Comparison of ENCODE assay signal across 12 cellular contexts in genomic region chr3:49278548-49278947, GRCh38. TPM values are rescaled to one million over a fixed set of nuclear protein-coding genes. Genes with fewer than 3 reads are reported as not detected.
DNase-seq lines count a peak whose midpoint lies in the region; TF ChIP-seq lines count a peak whose summit lies in the region.
"Had no signal": no experiment of that assay in that cellular context is flagged by ENCODE, and none has a peak within 500 bp of the region (broad histone marks: within the 10 kb centered on the region; RNA-seq: fewer than 3 reads in every experiment).

No MANE protein-coding gene starts in this region.

- DNase-seq in Peyer's patch (no peak), esophagus squamous epithelium (lab: John Stamatoyannopoulos, UW) (no peak), amygdala (lab: John Stamatoyannopoulos, UW) (no peak), NCI-H510A (lab: John Stamatoyannopoulos, UW) (no peak), globus pallidus (ENCODE audit: low spot score) (no peak), NCI-H1092 treated with DMSO at 0.1 percent for 48 hours (lab: John Stamatoyannopoulos, UW) (no peak)
- DNase-seq: activated CD4-positive, alpha-beta T cell treated with anti-CD3 and anti-CD28 coated beads for 1 hour; Calu3; NCI-H226; SHP77 treated with DMSO at 0.1 percent for 48 hours had no signal

- H4K20me1 ChIP-seq in BLaER1 treated with 17β-estradiol and CSF1 and Interleukin-3, amounts not matched to agents 10 nM and 100 nM: peaks cover 0 to 49% (median 0%) of the 10 kb centered on the region in 11 experiments; a peak in 4 of 22 replicates

- H3K9ac ChIP-seq in BLaER1 treated with 17β-estradiol and CSF1 and Interleukin-3, amounts not matched to agents 10 nM and 100 nM: peak overlapping the region in 7 of 11 experiments; percentile 24 to 81 (median 78); a peak in 6 of 22 replicates
- no peak overlapping the region for H3K9ac ChIP-seq in skeletal muscle tissue (ENCODE audit: low read depth in 1 of 3, low read length in 3 of 3)

- intact Hi-C loops in esophagus squamous epithelium (cut with DNase I): loop anchor here (10.0 kb wide), 1 partner anchor 104 kb away; the partner anchor contains the start of gene KLHDC8B

- TF ChIP-seq POLR2A in Peyer's patch (IDR thresholded peaks at IDR 0.05) (no peak), esophagus squamous epithelium (IDR thresholded peaks at IDR 0.05) (no peak)

- 41 to 42% methylated on average over 4 of the region's 4 CpGs for WGBS in esophagus squamous epithelium, 2 donors

- no peak for TF ChIP-seq CTCF in Peyer's patch (IDR thresholded peaks at IDR 0.05)
- TF ChIP-seq CTCF in esophagus squamous epithelium (IDR thresholded peaks at IDR 0.05): no peak

- H3K27ac ChIP-seq in BLaER1 treated with 17β-estradiol and CSF1 and Interleukin-3, amounts not matched to agents 10 nM and 100 nM: peak overlapping the region in 4 of 11 experiments; percentile 13 to 86 (median 82); a peak in 5 of 22 replicates
- H3K27ac ChIP-seq in Peyer's patch: peak overlapping the region in 3 of 4 donors; percentile 71 to 87 (median 84)
- H3K27ac ChIP-seq in esophagus squamous epithelium: peak overlapping the region; percentile 20 to 97 (median 72)
- H3K27ac ChIP-seq in skeletal muscle tissue (ENCODE audit: low read depth, low read length): peak overlapping the region; percentile 96

- H3K4me1 ChIP-seq in BLaER1 treated with 17β-estradiol and CSF1 and Interleukin-3, amounts not matched to agents 10 nM and 100 nM: peaks cover 44 to 53% (median 50%) of the 10 kb centered on the region in 10 experiments
- H3K4me1 ChIP-seq in Peyer's patch: peaks cover 2 to 18% (median 6%) of the 10 kb centered on the region in 4 donors
- peaks cover 3 to 45% (median 33%) of the 10 kb centered on the region in 3 donors for H3K4me1 ChIP-seq in esophagus squamous epithelium
- peaks cover 23 to 35% (median 32%) of the 10 kb centered on the region in 3 donors for H3K4me1 ChIP-seq in skeletal muscle tissue (ENCODE audit: control insufficient read depth in 3 of 3, insufficient read depth in 3 of 3, low read length in 3 of 3)

- H3K9me3 ChIP-seq in BLaER1 treated with 17β-estradiol and CSF1 and Interleukin-3, amounts not matched to agents 10 nM and 100 nM (replicated peaks in 1 of 11): no peaks in the 10 kb centered on the region; a peak in 1 of 22 replicates
- no peaks in the 10 kb centered on the region for H3K9me3 ChIP-seq in Peyer's patch
- no peaks in the 10 kb centered on the region for H3K9me3 ChIP-seq in esophagus squamous epithelium
- no peaks in the 10 kb centered on the region for H3K9me3 ChIP-seq in skeletal muscle tissue (ENCODE audit: control insufficient read depth in 3 of 3, low read length in 3 of 3)

- no peaks in the 10 kb centered on the region for H3K27me3 ChIP-seq in BLaER1 treated with 17β-estradiol and CSF1 and Interleukin-3, amounts not matched to agents 10 nM and 100 nM
- H3K27me3 ChIP-seq in Peyer's patch (no peaks in the 10 kb centered on the region), esophagus squamous epithelium (no peaks in the 10 kb centered on the region), skeletal muscle tissue (ENCODE audit: control insufficient read depth in 3 of 3, insufficient read depth in 3 of 3, low read length in 3 of 3) (no peaks in the 10 kb centered on the region)

- H3K36me3 ChIP-seq in BLaER1 treated with 17β-estradiol and CSF1 and Interleukin-3, amounts not matched to agents 10 nM and 100 nM: peaks cover 48 to 81% (median 64%) of the 10 kb centered on the region in 11 experiments
- H3K36me3 ChIP-seq in Peyer's patch (peaks cover 0 to 39% (median 0%) of the 10 kb centered on the region in 3 donors), esophagus squamous epithelium (peaks cover 6 to 60% (median 13%) of the 10 kb centered on the region in 3 donors), skeletal muscle tissue (ENCODE audit: control insufficient read depth in 3 of 3, insufficient read depth in 3 of 3, low read length in 3 of 3) (peaks cover 17 to 20% (median 17%) of the 10 kb centered on the region in 3 donors)

- peak overlapping the region; percentile 79 to 97 (median 91) for H3K4me2 ChIP-seq in BLaER1 treated with 17β-estradiol and CSF1 and Interleukin-3, amounts not matched to agents 10 nM and 100 nM

- H3K4me3 ChIP-seq in BLaER1 treated with 17β-estradiol and CSF1 and Interleukin-3, amounts not matched to agents 10 nM and 100 nM: no peak overlapping the region
- H3K4me3 ChIP-seq in Peyer's patch (no peak overlapping the region), esophagus squamous epithelium (no peak overlapping the region), skeletal muscle tissue (ENCODE audit: low read length in 3 of 3) (no peak overlapping the region)

RNA-seq across cellular contexts. Expression of gene C3orf62, which starts 1.5 kb away (rescaled TPM):
- total RNA-seq in Peyer's patch (10 to 100 TPM in 1 of 4 donors, 1 to 10 TPM in 3; 4.4 to 24.8 (median 5.3) TPM), esophagus squamous epithelium (1 to 10 TPM; 1.8 to 3.6 (median 3.0) TPM), skeletal muscle tissue (1.6 TPM)

Comparison
In these comparisons a context has a peak if more than half of its experiments do, and no peak if none do; other contexts are left out.
1. H3K9ac ChIP-seq: peak in BLaER1 treated with 17β-estradiol and CSF1 and Interleukin-3, amounts not matched to agents 10 nM and 100 nM (7 of 11); none in skeletal muscle tissue (0 of 3).